Comparison of ENCODE assay signal across 11 cellular contexts in genomic region chr2:12619975-12620374, GRCh38.
DNase-seq lines count a peak whose midpoint lies in the region; ATAC-seq and TF ChIP-seq lines count a peak whose summit lies in the region.
"Had no signal": no experiment of that assay in that cellular context is flagged by ENCODE, and none has a peak within 500 bp of the region (broad histone marks: within the 10 kb centered on the region; RNA-seq: fewer than 3 reads in every experiment).

No MANE protein-coding gene starts in this region.

- DNase-seq in activated CD8-positive, alpha-beta T cell treated with anti-CD3 and anti-CD28 coated beads for 36 hours = peak; percentile 42
- DNase-seq in activated CD8-positive, alpha-beta T cell treated with anti-CD3 and anti-CD28 coated beads, Interleukin-2, amount 10 ng/mL, durations not matched to agents 7 days and 5 days = no peak
- DNase-seq in RWPE2 (ENCODE audit: low spot score) (no peak), fibroblast of mammary gland (ENCODE audit: low read depth) (peak; percentile 97), WTC11 (ENCODE audit: low spot score) (no peak)
- DNase-seq in stimulated activated naive CD8-positive, alpha-beta T cell treated with anti-CD3 and anti-CD28 coated beads, Interleukin-15, Interleukin-2, amounts not matched to agents 100 U/mL and 50 U/mL, for 24 hours = peak; percentile 51
- DNase-seq in CD8-positive, alpha-beta T cell = no peak
- DNase-seq: WERI-Rb-1 had no signal

- POLR2A ChIA-PET in activated CD8-positive, alpha-beta T cell treated with anti-CD3 and anti-CD28 coated beads for 36 hours (lab: Charles Lee) = interaction anchor here (1.1 kb wide), 1 partner anchor 13 kb away, joined by 3 read pairs; no protein-coding TSS in a partner anchor
- POLR2A ChIA-PET in activated CD8-positive, alpha-beta T cell treated with anti-CD3 and anti-CD28 coated beads, Interleukin-2, amount 10 ng/mL, durations not matched to agents 7 days and 5 days (lab: Charles Lee) = interaction anchor here (0.6 kb wide), 1 partner anchor 538 kb away, joined by 3 read pairs; no protein-coding TSS in a partner anchor
- POLR2A ChIA-PET in CD8-positive, alpha-beta T cell (lab: Charles Lee) = no interaction called here
- POLR2A ChIA-PET in WTC11 (lab: Charles Lee) = no interaction called here

- H3K4me1 Mint-ChIP-seq in activated CD8-positive, alpha-beta T cell treated with anti-CD3 and anti-CD28 coated beads for 36 hours (ENCODE audit: low read depth) = peaks cover 25% of the 10 kb centered on the region
- H3K4me1 Mint-ChIP-seq in activated CD8-positive, alpha-beta T cell treated with anti-CD3 and anti-CD28 coated beads, Interleukin-2, amount 10 ng/mL, durations not matched to agents 7 days and 5 days (ENCODE audit: low read depth) = peaks cover 13% of the 10 kb centered on the region
- H3K4me1 Mint-ChIP-seq in CD8-positive, alpha-beta T cell (ENCODE audit: low read depth) = peaks cover 4% of the 10 kb centered on the region
- peaks cover 24% of the 10 kb centered on the region for H3K4me1 Mint-ChIP-seq in WTC11

- peak; percentile 55 for ATAC-seq in activated CD8-positive, alpha-beta T cell treated with anti-CD3 and anti-CD28 coated beads for 36 hours
- no peak for ATAC-seq in activated CD8-positive, alpha-beta T cell treated with anti-CD3 and anti-CD28 coated beads, Interleukin-2, amount 10 ng/mL, durations not matched to agents 7 days and 5 days
- ATAC-seq in RWPE2 (ENCODE audit: low read depth) = peak; percentile 74
- peak; percentile 87 for ATAC-seq in stimulated activated naive CD8-positive, alpha-beta T cell treated with anti-CD3 and anti-CD28 coated beads, Interleukin-15, Interleukin-2, amounts not matched to agents 100 U/mL and 50 U/mL, for 24 hours
- ATAC-seq in CD8-positive, alpha-beta T cell = no peak
- no peak for ATAC-seq in HG02642 (IDR thresholded peaks at IDR 0.05; ENCODE audit: poor library complexity, unreplicated experiment)
- ATAC-seq in WTC11 = no peak

- intact Hi-C loops in activated CD8-positive, alpha-beta T cell treated with anti-CD3 and anti-CD28 coated beads for 36 hours (cut with micrococcal nuclease) = no loop called here
- intact Hi-C loops in CD8-positive, alpha-beta T cell (cut with DNase I, micrococcal nuclease) = no loop called here

- CTCF ChIA-PET in activated CD8-positive, alpha-beta T cell treated with anti-CD3 and anti-CD28 coated beads for 36 hours (lab: Charles Lee) = no interaction called here
- CTCF ChIA-PET in activated CD8-positive, alpha-beta T cell treated with anti-CD3 and anti-CD28 coated beads, Interleukin-2, amount 10 ng/mL, durations not matched to agents 7 days and 5 days (lab: Charles Lee) = interaction anchor here (2.4 kb wide), 1 partner anchor 14 kb away, joined by 7 read pairs; no protein-coding TSS in a partner anchor
- CTCF ChIA-PET in CD8-positive, alpha-beta T cell (lab: Charles Lee) = no interaction called here
- CTCF ChIA-PET in WTC11 (lab: Charles Lee) = no interaction called here

- no peaks in the 10 kb centered on the region for H3K27me3 ChIP-seq in RWPE2 (ENCODE audit: insufficient read depth, poor library complexity, severe bottlenecking)
- no peaks in the 10 kb centered on the region for H3K27me3 ChIP-seq in CD8-positive, alpha-beta T cell (ENCODE audit: insufficient read depth, low read length)
- H3K27me3 ChIP-seq: cardiac muscle cell, neutrophil had no signal

- no peak overlapping the region for H3K4me3 Mint-ChIP-seq in activated CD8-positive, alpha-beta T cell treated with anti-CD3 and anti-CD28 coated beads for 36 hours
- no peak overlapping the region for H3K4me3 Mint-ChIP-seq in activated CD8-positive, alpha-beta T cell treated with anti-CD3 and anti-CD28 coated beads, Interleukin-2, amount 10 ng/mL, durations not matched to agents 7 days and 5 days
- H3K4me3 Mint-ChIP-seq in CD8-positive, alpha-beta T cell = no peak overlapping the region
- no peak overlapping the region for H3K4me3 Mint-ChIP-seq in WTC11

- no peaks in the 10 kb centered on the region for H3K9me3 ChIP-seq in RWPE2 (ENCODE audit: severe bottlenecking)
- H3K9me3 ChIP-seq in CD8-positive, alpha-beta T cell (ENCODE audit: low read length) = no peaks in the 10 kb centered on the region
- H3K9me3 ChIP-seq: neutrophil had no signal

- no peaks in the 10 kb centered on the region for H3K9me3 Mint-ChIP-seq in activated CD8-positive, alpha-beta T cell treated with anti-CD3 and anti-CD28 coated beads for 36 hours
- H3K9me3 Mint-ChIP-seq in activated CD8-positive, alpha-beta T cell treated with anti-CD3 and anti-CD28 coated beads, Interleukin-2, amount 10 ng/mL, durations not matched to agents 7 days and 5 days (ENCODE audit: insufficient read depth) = no peaks in the 10 kb centered on the region
- no peaks in the 10 kb centered on the region for H3K9me3 Mint-ChIP-seq in CD8-positive, alpha-beta T cell
- H3K9me3 Mint-ChIP-seq in WTC11 = no peaks in the 10 kb centered on the region

- no peaks in the 10 kb centered on the region for H3K27me3 Mint-ChIP-seq in activated CD8-positive, alpha-beta T cell treated with anti-CD3 and anti-CD28 coated beads for 36 hours
- no peaks in the 10 kb centered on the region for H3K27me3 Mint-ChIP-seq in activated CD8-positive, alpha-beta T cell treated with anti-CD3 and anti-CD28 coated beads, Interleukin-2, amount 10 ng/mL, durations not matched to agents 7 days and 5 days (ENCODE audit: low read depth)
- H3K27me3 Mint-ChIP-seq in CD8-positive, alpha-beta T cell (ENCODE audit: low read depth) = no peaks in the 10 kb centered on the region
- H3K27me3 Mint-ChIP-seq in WTC11 (ENCODE audit: low read depth) = no peaks in the 10 kb centered on the region

- H3K4me1 ChIP-seq in RWPE2 (ENCODE audit: insufficient read depth, poor library complexity, severe bottlenecking) = no peaks in the 10 kb centered on the region
- no peaks in the 10 kb centered on the region for H3K4me1 ChIP-seq in CD8-positive, alpha-beta T cell (ENCODE audit: insufficient read depth, low read length)

- no peak for TF ChIP-seq CTCF in activated CD8-positive, alpha-beta T cell treated with anti-CD3 and anti-CD28 coated beads for 36 hours (IDR thresholded peaks at IDR 0.05)
- TF ChIP-seq CTCF in RWPE2 (IDR thresholded peaks at IDR 0.05; ENCODE audit: poor library complexity, severe bottlenecking) (no peak), fibroblast of mammary gland (conservative IDR thresholded peaks at IDR 0.05; ENCODE audit: control insufficient read depth, insufficient read depth, low read depth, low read length) (no peak), WTC11 (IDR thresholded peaks at IDR 0.05) (no peak)
- no peak for TF ChIP-seq CTCF in CD8-positive, alpha-beta T cell (IDR thresholded peaks at IDR 0.05)

- H3K27ac ChIP-seq in RWPE2 (ENCODE audit: poor library complexity, severe bottlenecking) = no peak overlapping the region
- H3K27ac ChIP-seq in CD8-positive, alpha-beta T cell (ENCODE audit: low read depth, low read length) = no peak overlapping the region
- H3K27ac ChIP-seq: cardiac muscle cell, neutrophil, WERI-Rb-1 had no signal

- H3K4me3 ChIP-seq in RWPE2 (ENCODE audit: severe bottlenecking) (no peak overlapping the region), fibroblast of mammary gland (ENCODE audit: control insufficient read depth, low read depth, low read length) (no peak overlapping the region)
- H3K4me3 ChIP-seq in CD8-positive, alpha-beta T cell (ENCODE audit: low read depth, low read length) = no peak overlapping the region
- H3K4me3 ChIP-seq: cardiac muscle cell had no signal

- no peak overlapping the region for H3K27ac Mint-ChIP-seq in activated CD8-positive, alpha-beta T cell treated with anti-CD3 and anti-CD28 coated beads for 36 hours
- H3K27ac Mint-ChIP-seq in activated CD8-positive, alpha-beta T cell treated with anti-CD3 and anti-CD28 coated beads, Interleukin-2, amount 10 ng/mL, durations not matched to agents 7 days and 5 days = no peak overlapping the region
- no peak overlapping the region for H3K27ac Mint-ChIP-seq in CD8-positive, alpha-beta T cell
- no peak overlapping the region for H3K27ac Mint-ChIP-seq in WTC11

- no peaks in the 10 kb centered on the region for H3K36me3 Mint-ChIP-seq in activated CD8-positive, alpha-beta T cell treated with anti-CD3 and anti-CD28 coated beads for 36 hours (ENCODE audit: low read depth)
- no peaks in the 10 kb centered on the region for H3K36me3 Mint-ChIP-seq in activated CD8-positive, alpha-beta T cell treated with anti-CD3 and anti-CD28 coated beads, Interleukin-2, amount 10 ng/mL, durations not matched to agents 7 days and 5 days (ENCODE audit: low read depth)
- H3K36me3 Mint-ChIP-seq in CD8-positive, alpha-beta T cell = no peaks in the 10 kb centered on the region
- H3K36me3 Mint-ChIP-seq in WTC11 = no peaks in the 10 kb centered on the region

- H3K36me3 ChIP-seq in RWPE2 (ENCODE audit: low read depth) = no peaks in the 10 kb centered on the region
- no peaks in the 10 kb centered on the region for H3K36me3 ChIP-seq in CD8-positive, alpha-beta T cell (ENCODE audit: insufficient read depth, low read length)
- H3K36me3 ChIP-seq: cardiac muscle cell, neutrophil, WERI-Rb-1 had no signal

TF ChIP-seq in WTC11, 78 proteins besides CTCF, POLR2A, EP300 and RAD21 (continues in another document):
- TF ChIP-seq TP53 (CRISPR knock-in tag; IDR thresholded peaks at IDR 0.05) (no peak), ZBTB21 (CRISPR knock-in tag; IDR thresholded peaks at IDR 0.05; ENCODE audit: borderline replicate concordance) (no peak), AR (CRISPR knock-in tag; IDR thresholded peaks at IDR 0.05) (no peak), NR3C1 (CRISPR knock-in tag; conservative IDR thresholded peaks at IDR 0.05; ENCODE audit: low read depth) (no peak)

Comparison
In these comparisons a context has a peak if more than half of its experiments do, and no peak if none do; other contexts are left out.
1. ATAC-seq: peak in activated CD8-positive, alpha-beta T cell treated with anti-CD3 and anti-CD28 coated beads for 36 hours (single experiment), RWPE2 (single experiment) and stimulated activated naive CD8-positive, alpha-beta T cell treated with anti-CD3 and anti-CD28 coated beads, Interleukin-15, Interleukin-2, amounts not matched to agents 100 U/mL and 50 U/mL, for 24 hours (single experiment); none in activated CD8-positive, alpha-beta T cell treated with anti-CD3 and anti-CD28 coated beads, Interleukin-2, amount 10 ng/mL, durations not matched to agents 7 days and 5 days (single experiment), CD8-positive, alpha-beta T cell (single experiment), HG02642 (single experiment) and WTC11 (single experiment).
2. DNase-seq: peak in activated CD8-positive, alpha-beta T cell treated with anti-CD3 and anti-CD28 coated beads for 36 hours (single experiment), fibroblast of mammary gland (single experiment) and stimulated activated naive CD8-positive, alpha-beta T cell treated with anti-CD3 and anti-CD28 coated beads, Interleukin-15, Interleukin-2, amounts not matched to agents 100 U/mL and 50 U/mL, for 24 hours (single experiment); none in activated CD8-positive, alpha-beta T cell treated with anti-CD3 and anti-CD28 coated beads, Interleukin-2, amount 10 ng/mL, durations not matched to agents 7 days and 5 days (single experiment), RWPE2 (single experiment), CD8-positive, alpha-beta T cell (0 of 7) and WTC11 (single experiment).
3. POLR2A ChIA-PET loops: an anchor here in activated CD8-positive, alpha-beta T cell treated with anti-CD3 and anti-CD28 coated beads for 36 hours (1.1 kb wide) and activated CD8-positive, alpha-beta T cell treated with anti-CD3 and anti-CD28 coated beads, Interleukin-2, amount 10 ng/mL, durations not matched to agents 7 days and 5 days (0.6 kb wide); none called in CD8-positive, alpha-beta T cell and WTC11.